Comparison of ENCODE assay signal across 1 cellular context in genomic region chr6:116447496-116448011, GRCh38.
TF ChIP-seq lines count a peak whose summit lies in the region.

No MANE protein-coding gene starts in this region.

TF ChIP-seq in SK-N-SH, 30 proteins besides CTCF, POLR2A, EP300 and RAD21 (continued from another document):
- TF ChIP-seq, protein P1, sequence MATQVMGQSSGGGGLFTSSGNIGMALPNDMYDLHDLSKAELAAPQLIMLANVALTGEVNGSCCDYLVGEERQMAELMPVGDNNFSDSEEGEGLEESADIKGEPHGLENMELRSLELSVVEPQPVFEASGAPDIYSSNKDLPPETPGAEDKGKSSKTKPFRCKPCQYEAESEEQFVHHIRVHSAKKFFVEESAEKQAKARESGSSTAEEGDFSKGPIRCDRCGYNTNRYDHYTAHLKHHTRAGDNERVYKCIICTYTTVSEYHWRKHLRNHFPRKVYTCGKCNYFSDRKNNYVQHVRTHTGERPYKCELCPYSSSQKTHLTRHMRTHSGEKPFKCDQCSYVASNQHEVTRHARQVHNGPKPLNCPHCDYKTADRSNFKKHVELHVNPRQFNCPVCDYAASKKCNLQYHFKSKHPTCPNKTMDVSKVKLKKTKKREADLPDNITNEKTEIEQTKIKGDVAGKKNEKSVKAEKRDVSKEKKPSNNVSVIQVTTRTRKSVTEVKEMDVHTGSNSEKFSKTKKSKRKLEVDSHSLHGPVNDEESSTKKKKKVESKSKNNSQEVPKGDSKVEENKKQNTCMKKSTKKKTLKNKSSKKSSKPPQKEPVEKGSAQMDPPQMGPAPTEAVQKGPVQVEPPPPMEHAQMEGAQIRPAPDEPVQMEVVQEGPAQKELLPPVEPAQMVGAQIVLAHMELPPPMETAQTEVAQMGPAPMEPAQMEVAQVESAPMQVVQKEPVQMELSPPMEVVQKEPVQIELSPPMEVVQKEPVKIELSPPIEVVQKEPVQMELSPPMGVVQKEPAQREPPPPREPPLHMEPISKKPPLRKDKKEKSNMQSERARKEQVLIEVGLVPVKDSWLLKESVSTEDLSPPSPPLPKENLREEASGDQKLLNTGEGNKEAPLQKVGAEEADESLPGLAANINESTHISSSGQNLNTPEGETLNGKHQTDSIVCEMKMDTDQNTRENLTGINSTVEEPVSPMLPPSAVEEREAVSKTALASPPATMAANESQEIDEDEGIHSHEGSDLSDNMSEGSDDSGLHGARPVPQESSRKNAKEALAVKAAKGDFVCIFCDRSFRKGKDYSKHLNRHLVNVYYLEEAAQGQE (IDR thresholded peaks at IDR 0.05; ENCODE audit: low read depth, low read length), result no peak
